ENCODE assay signal across 8 cellular contexts in genomic region chr3:30607032-30607833, GRCh38. TPM values are rescaled to one million over a fixed set of nuclear protein-coding genes. Genes with fewer than 3 reads are reported as not detected.
DNase-seq lines count a peak whose midpoint lies in the region; ATAC-seq and TF ChIP-seq lines count a peak whose summit lies in the region.

No MANE protein-coding gene starts in this region.

- no peaks in the 10 kb centered on the region for H3K9me3 ChIP-seq in esophagus squamous epithelium
- H3K9me3 ChIP-seq in suprapubic skin: no peaks in the 10 kb centered on the region

- TF ChIP-seq POLR2A in esophagus squamous epithelium (IDR thresholded peaks at IDR 0.05) (peak in 2 of 4 donors; percentile 39 to 73), suprapubic skin (IDR thresholded peaks at IDR 0.05) (peak in 1 of 2 donors; percentile 34)

- peak overlapping the region; percentile 54 for H3K4me3 ChIP-seq in GM12875 (ENCODE audit: low read depth, low read length)
- peak overlapping the region; percentile 78 to 98 (median 91) for H3K4me3 ChIP-seq in esophagus squamous epithelium
- H3K4me3 ChIP-seq in suprapubic skin: peak overlapping the region; percentile 86

- H3K36me3 Mint-ChIP-seq in natural killer cell: no peaks in the 10 kb centered on the region

- TF ChIP-seq CTCF in GM12875 (IDR thresholded peaks at IDR 0.05; ENCODE audit: borderline replicate concordance, insufficient read depth, low read depth, low read length) (no peak), esophagus squamous epithelium (IDR thresholded peaks at IDR 0.05) (no peak), natural killer cell (IDR thresholded peaks at IDR 0.05) (no peak), suprapubic skin (IDR thresholded peaks at IDR 0.05) (no peak)

- peaks cover 7 to 50% (median 12%) of the 10 kb centered on the region in 3 donors for H3K4me1 ChIP-seq in esophagus squamous epithelium
- peaks cover 48% of the 10 kb centered on the region for H3K4me1 ChIP-seq in suprapubic skin

- no peaks in the 10 kb centered on the region for H3K9me3 Mint-ChIP-seq in natural killer cell

- peak overlapping the region; percentile 91 to 92 for H3K27ac Mint-ChIP-seq in natural killer cell

- intact Hi-C loops in esophagus squamous epithelium (cut with DNase I) (no loop called here), natural killer cell (cut with micrococcal nuclease) (no loop called here)

- H3K36me3 ChIP-seq in esophagus squamous epithelium: no peaks in the 10 kb centered on the region
- no peaks in the 10 kb centered on the region for H3K36me3 ChIP-seq in suprapubic skin

- peak; percentile 10 for DNase-seq in NCI-H748 treated with DMSO at 0.1 percent for 48 hours (lab: John Stamatoyannopoulos, UW)
- DNase-seq in activated T-cell treated with anti-CD3 and anti-CD28 coated beads for 1 hour (ENCODE audit: low read depth): peak; percentile 56
- DNase-seq in esophagus squamous epithelium (lab: John Stamatoyannopoulos, UW): peak; percentile 38
- peak; percentile 65 for DNase-seq in natural killer cell
- peak; percentile 85 to 87 for DNase-seq in suprapubic skin (ENCODE audit: low spot score in 2 of 2)
- no peak for DNase-seq in middle frontal gyrus (ENCODE audit: extremely low spot score, low spot score)

- H3K4me3 Mint-ChIP-seq in natural killer cell: peak overlapping the region; percentile 97

- TF ChIP-seq EP300 in suprapubic skin (IDR thresholded peaks at IDR 0.05): no peak

- H3K27me3 Mint-ChIP-seq in natural killer cell (ENCODE audit: low read depth in 2 of 2): no peaks in the 10 kb centered on the region

- ATAC-seq in HG02588 (IDR thresholded peaks at IDR 0.05; ENCODE audit: unreplicated experiment) (peak; percentile 42), natural killer cell (peak; percentile 33 to 58 (median 44))

- H3K27me3 ChIP-seq in esophagus squamous epithelium (peaks cover 0 to 15% (median 0%) of the 10 kb centered on the region in 4 donors), suprapubic skin (no peaks in the 10 kb centered on the region)

- H3K4me1 Mint-ChIP-seq in natural killer cell: peaks cover 67 to 68% of the 10 kb centered on the region in 2 donors

- 9 to 17% methylated on average over 5 to 6 of the region's 45 CpGs for WGBS in esophagus squamous epithelium, 2 donors
- WGBS in suprapubic skin: 5% methylated on average over 28 of the region's 45 CpGs

- peak overlapping the region; percentile 88 to 98 (median 97) for H3K27ac ChIP-seq in esophagus squamous epithelium
- peak overlapping the region; percentile 99 for H3K27ac ChIP-seq in suprapubic skin

RNA-seq across cellular contexts. Expression of gene TGFBR2, which starts 0.8 kb away (rescaled TPM):
- 100 to 1,000 TPM in 1 of 4 donors, 10 to 100 TPM in 3; 10.1 to 114 (median 48.7) TPM for total RNA-seq in esophagus squamous epithelium
- 100 to 1,000 TPM in 1 of 3 donors, 10 to 100 TPM in 2; 70.4 to 113 (median 99.3) TPM for total RNA-seq in natural killer cell
- total RNA-seq in suprapubic skin: 10 to 100 TPM; 63.7 to 84.3 (median 83.3) TPM
